In genomic region chr19:55117063-55117635, GRCh38 we compare ENCODE assay signal across 1 cellular context.
TF ChIP-seq lines count a peak whose summit lies in the region.

No MANE protein-coding gene starts in this region.

TF ChIP-seq in K562, 482 proteins besides CTCF, POLR2A, EP300 and RAD21 (continues in another document):
- TF ChIP-seq NUFIP1 (IDR thresholded peaks at IDR 0.05; ENCODE audit: partially characterized antibody): no peak
- TF ChIP-seq GATA2 (CRISPR knock-in tag; IDR thresholded peaks at IDR 0.05): no peak
- TF ChIP-seq PTRF (tag; IDR thresholded peaks at IDR 0.05): no peak
- no peak for TF ChIP-seq SRSF3 (IDR thresholded peaks at IDR 0.05; ENCODE audit: insufficient read depth, low read length)
- no peak for TF ChIP-seq L3MBTL2 (IDR thresholded peaks at IDR 0.05)
- TF ChIP-seq BRD4 (IDR thresholded peaks at IDR 0.05): no peak
- peak; percentile 44; the same call in 1 of the 2 replicates for TF ChIP-seq RB1 (IDR thresholded peaks at IDR 0.05; ENCODE audit: low read depth)
- no peak for TF ChIP-seq CBFA2T2 (conservative IDR thresholded peaks at IDR 0.05)
- TF ChIP-seq ZNF384 (IDR thresholded peaks at IDR 0.05; ENCODE audit: low read depth, low read length): no peak
- TF ChIP-seq SRF (CRISPR knock-in tag; IDR thresholded peaks at IDR 0.05): no peak
- 0 out of 2 replicates have a peak, but pooled peaks have one; percentile 3 for TF ChIP-seq CBFB (CRISPR knock-in tag; IDR thresholded peaks at IDR 0.05)
- TF ChIP-seq ZSCAN29 (IDR thresholded peaks at IDR 0.05): no peak
- peak; percentile 3 for TF ChIP-seq RBBP5 (IDR thresholded peaks at IDR 0.05; ENCODE audit: borderline replicate concordance, insufficient read depth, low read length, poor library complexity, severe bottlenecking)
- peak; percentile 87 for TF ChIP-seq CHD1 (IDR thresholded peaks at IDR 0.05; ENCODE audit: low read length)
- TF ChIP-seq NFIX (CRISPR knock-in tag; IDR thresholded peaks at IDR 0.05; ENCODE audit: low read depth): no peak
- no peak for TF ChIP-seq YY1 (IDR thresholded peaks at IDR 0.05; ENCODE audit: borderline replicate concordance in 1 of 3, control insufficient read depth in 1 of 3, extremely low read depth in 1 of 3, insufficient read depth in 3 of 3, insufficient read length in 1 of 3, insufficient replicate concordance in 2 of 3, low read depth in 1 of 3, low read length in 2 of 3)
- no peak for TF ChIP-seq ZNF280B (CRISPR knock-in tag; IDR thresholded peaks at IDR 0.05)
- TF ChIP-seq RBFOX2 (IDR thresholded peaks at IDR 0.05; ENCODE audit: low read depth, low read length): no peak
- TF ChIP-seq SNIP1 (IDR thresholded peaks at IDR 0.05; ENCODE audit: low read depth): no peak
- no peak for TF ChIP-seq C11orf30 (IDR thresholded peaks at IDR 0.05; ENCODE audit: low read depth)
- no peak for TF ChIP-seq ZBTB43 (CRISPR knock-in tag; IDR thresholded peaks at IDR 0.05)
- TF ChIP-seq CREBBP (IDR thresholded peaks at IDR 0.05; ENCODE audit: low read depth, low read length): no peak
- TF ChIP-seq TRIM25 (IDR thresholded peaks at IDR 0.05; ENCODE audit: borderline replicate concordance): no peak
- no peak for TF ChIP-seq ASH1L (IDR thresholded peaks at IDR 0.05; ENCODE audit: borderline replicate concordance, low read depth, partially characterized antibody)
- no peak for TF ChIP-seq CSDE1 (IDR thresholded peaks at IDR 0.05)
- no peak for TF ChIP-seq ZBTB1 (CRISPR knock-in tag; IDR thresholded peaks at IDR 0.05; ENCODE audit: borderline replicate concordance, low read depth)
- TF ChIP-seq POLR2AphosphoS2 (IDR thresholded peaks at IDR 0.05; ENCODE audit: low read length): no peak
- TF ChIP-seq ZNF133 (CRISPR knock-in tag; IDR thresholded peaks at IDR 0.05): no peak
- no peak for TF ChIP-seq ZNF830 (CRISPR knock-in tag; IDR thresholded peaks at IDR 0.05)
- no peak for TF ChIP-seq TEAD4 (IDR thresholded peaks at IDR 0.05; ENCODE audit: low read length)
- no peak for TF ChIP-seq TEAD4 (CRISPR knock-in tag; IDR thresholded peaks at IDR 0.05; ENCODE audit: borderline replicate concordance)
- TF ChIP-seq ZBTB9 (CRISPR knock-in tag; IDR thresholded peaks at IDR 0.05): no peak
- no peak for TF ChIP-seq FOXP4 (CRISPR knock-in tag; IDR thresholded peaks at IDR 0.05; ENCODE audit: borderline replicate concordance)
- TF ChIP-seq NFRKB (IDR thresholded peaks at IDR 0.05; ENCODE audit: low read depth): no peak
- 0 out of 2 replicates have a peak, but pooled peaks have one; percentile 6 for TF ChIP-seq ZNF512 (tag; IDR thresholded peaks at IDR 0.05)
- no peak for TF ChIP-seq STAG1 (CRISPR knock-in tag; IDR thresholded peaks at IDR 0.05; ENCODE audit: borderline replicate concordance)
- TF ChIP-seq RREB1 (CRISPR knock-in tag; IDR thresholded peaks at IDR 0.05): no peak
- TF ChIP-seq MEIS2 (IDR thresholded peaks at IDR 0.05; ENCODE audit: partially characterized antibody): no peak
- no peak for TF ChIP-seq ZNF23 (CRISPR knock-in tag; IDR thresholded peaks at IDR 0.05)
- no peak for TF ChIP-seq EHMT2 (IDR thresholded peaks at IDR 0.05)
- peak in 1 of 2 experiments; percentile 19 for TF ChIP-seq E2F6 (IDR thresholded peaks at IDR 0.05; ENCODE audit: borderline replicate concordance in 1 of 2, extremely low read depth in 1 of 2, insufficient read depth in 1 of 2, insufficient read length in 1 of 2, low read depth in 1 of 2, low read length in 1 of 2, poor library complexity in 1 of 2, severe bottlenecking in 1 of 2)
- TF ChIP-seq YBX1 (IDR thresholded peaks at IDR 0.05): no peak
- TF ChIP-seq ERF (CRISPR knock-in tag; IDR thresholded peaks at IDR 0.05): 0 out of 2 replicates have a peak, but pooled peaks have one; percentile 45
- TF ChIP-seq SMAD4 (CRISPR knock-in tag; conservative IDR thresholded peaks at IDR 0.05): no peak
- no peak for TF ChIP-seq ZBTB34 (CRISPR knock-in tag; IDR thresholded peaks at IDR 0.05)
- TF ChIP-seq CGGBP1 (CRISPR knock-in tag; IDR thresholded peaks at IDR 0.05): no peak
- no peak for TF ChIP-seq KDM5B (IDR thresholded peaks at IDR 0.05; ENCODE audit: insufficient replicate concordance, low read depth, low read length)
- no peak for TF ChIP-seq NCOA4 (IDR thresholded peaks at IDR 0.05; ENCODE audit: partially characterized antibody)
